ENCODE assay signal across 8 cellular contexts in genomic region chr18:51537487-51537886, GRCh38.
DNase-seq lines count a peak whose midpoint lies in the region; ATAC-seq and TF ChIP-seq lines count a peak whose summit lies in the region.

No MANE protein-coding gene starts in this region.

- no peak overlapping the region for H2BK12ac ChIP-seq in neuronal stem cell (ENCODE audit: low read length)

- no peak overlapping the region for H2AK5ac ChIP-seq in neuronal stem cell (ENCODE audit: low read depth, low read length)

- no peaks in the 10 kb centered on the region for H3K4me1 ChIP-seq in neuronal stem cell (ENCODE audit: control insufficient read depth in 2 of 2, insufficient read depth in 1 of 2, low read depth in 1 of 2, low read length in 2 of 2)
- no peaks in the 10 kb centered on the region for H3K4me1 ChIP-seq in vagina

- H3K4ac ChIP-seq in neuronal stem cell (ENCODE audit: low read length), result no peak overlapping the region

- peak; percentile 96 for ATAC-seq in GM19035 (IDR thresholded peaks at IDR 0.05; ENCODE audit: unreplicated experiment)
- ATAC-seq in HG03066 (IDR thresholded peaks at IDR 0.05; ENCODE audit: low read depth, unreplicated experiment), result peak; percentile 50
- no peak for ATAC-seq in sciatic nerve

- intact Hi-C loops in vagina (cut with DNase I), result no loop called here
- intact Hi-C loops in sciatic nerve (cut with DNase I), result no loop called here

- peak; percentile 73 for TF ChIP-seq CTCF in epithelial cell of esophagus (IDR thresholded peaks at IDR 0.05; ENCODE audit: insufficient read depth, low read depth, low read length, missing control alignments)
- TF ChIP-seq CTCF in vagina (IDR thresholded peaks at IDR 0.05), result no peak

- H3K27ac ChIP-seq in neuronal stem cell (replicated peaks; ENCODE audit: low read length) (no peak overlapping the region), vagina (no peak overlapping the region)

- no peak overlapping the region for H3K4me3 ChIP-seq in epithelial cell of esophagus (ENCODE audit: low read length)
- H3K4me3 ChIP-seq in neuronal stem cell (ENCODE audit: low read length in 2 of 2), result no peak overlapping the region
- no peak overlapping the region for H3K4me3 ChIP-seq in vagina

- whole genome bisulfite sequencing in neuronal stem cell (ENCODE audit: extremely low coverage in 2 of 2, insufficient read length in 2 of 2, insufficient replicate concordance in 1 of 2), 2 donors, result no CpG with 5 or more reads among the region's 6 CpGs

- H3K36me3 ChIP-seq in neuronal stem cell (replicated peaks in 1 of 2; ENCODE audit: control insufficient read depth in 2 of 2, insufficient read depth in 2 of 2, low read length in 2 of 2) (no peaks in the 10 kb centered on the region), vagina (no peaks in the 10 kb centered on the region)

- no peak for TF ChIP-seq POLR2A in vagina (IDR thresholded peaks at IDR 0.05)

- no peak overlapping the region for H2AFZ ChIP-seq in neuronal stem cell (ENCODE audit: low read length)

- no peak overlapping the region for H2BK120ac ChIP-seq in neuronal stem cell (ENCODE audit: low read depth, low read length)

- H2BK15ac ChIP-seq in neuronal stem cell (ENCODE audit: low read length), result no peak overlapping the region

- H3K27me3 ChIP-seq in neuronal stem cell (ENCODE audit: control insufficient read depth in 3 of 3, insufficient read depth in 3 of 3, low read depth in 1 of 3, low read length in 3 of 3) (no peaks in the 10 kb centered on the region), vagina (no peaks in the 10 kb centered on the region)

- no peak overlapping the region for H3K18ac ChIP-seq in neuronal stem cell (ENCODE audit: low read length)

- no peaks in the 10 kb centered on the region for H3K79me1 ChIP-seq in neuronal stem cell (ENCODE audit: low read depth, low read length)

- no peak overlapping the region for H3K4me2 ChIP-seq in neuronal stem cell (ENCODE audit: insufficient read depth, low read length, poor library complexity, severe bottlenecking)

- H3K14ac ChIP-seq in neuronal stem cell (ENCODE audit: low read length), result no peak overlapping the region

- H4K8ac ChIP-seq in neuronal stem cell (ENCODE audit: low read depth, low read length), result no peak overlapping the region

- peak; percentile 19 for DNase-seq in NCI-H774 (lab: John Stamatoyannopoulos, UW)
- DNase-seq in epithelial cell of esophagus (ENCODE audit: low read depth), result peak; percentile 82
- peak; percentile 2 for DNase-seq in neuronal stem cell (ENCODE audit: low spot score)
- no peak for DNase-seq in vagina (ENCODE audit: extremely low spot score in 2 of 2)
- DNase-seq in NK-92 treated with Interleukin-12 subunit alpha and Interleukin-12 subunit beta, amount 100 ng/mL, for 24 hours (lab: John Stamatoyannopoulos, UW), result no peak
- DNase-seq in sciatic nerve (ENCODE audit: low spot score), result no peak

- H3K23ac ChIP-seq in neuronal stem cell (ENCODE audit: low read depth, low read length, poor library complexity), result no peak overlapping the region

- no peak overlapping the region for H3K9ac ChIP-seq in neuronal stem cell (ENCODE audit: low read depth, low read length, poor library complexity)

- H4K91ac ChIP-seq in neuronal stem cell (ENCODE audit: low read depth, low read length, poor library complexity), result no peak overlapping the region

- H3K9me3 ChIP-seq in neuronal stem cell (replicated peaks in 1 of 2; ENCODE audit: control insufficient read depth in 2 of 2, insufficient read depth in 1 of 2, low read depth in 1 of 2, low read length in 2 of 2) (no peaks in the 10 kb centered on the region), vagina (no peaks in the 10 kb centered on the region)

- no peak overlapping the region for H2BK5ac ChIP-seq in neuronal stem cell (ENCODE audit: low read length)

Comparison
In these comparisons a context has a peak if more than half of its experiments do, and no peak if none do; other contexts are left out.
1. DNase-seq: peak in NCI-H774 (single experiment), epithelial cell of esophagus (single experiment) and neuronal stem cell (single experiment); none in vagina (0 of 2), NK-92 treated with Interleukin-12 subunit alpha and Interleukin-12 subunit beta, amount 100 ng/mL, for 24 hours (single experiment) and sciatic nerve (single experiment).